ENCODE assay signal across 20 cellular contexts in genomic region chr1:156943756-156944155, GRCh38. TPM values are rescaled to one million over a fixed set of nuclear protein-coding genes. Genes with fewer than 3 reads are reported as not detected.
DNase-seq lines count a peak whose midpoint lies in the region; ATAC-seq lines count a peak whose summit lies in the region.
"Had no signal": no experiment of that assay in that cellular context is flagged by ENCODE, and none has a peak within 500 bp of the region (broad histone marks: within the 10 kb centered on the region; RNA-seq: fewer than 3 reads in every experiment).

No MANE protein-coding gene starts in this region.

- H3K27me3 ChIP-seq in CD4-positive, alpha-beta memory T cell (ENCODE audit: insufficient read depth, low read length): no peaks in the 10 kb centered on the region

- H3K4me1 ChIP-seq in CD4-positive, alpha-beta memory T cell (ENCODE audit: insufficient read depth, low read length): no peaks in the 10 kb centered on the region
- H3K4me1 ChIP-seq: A549 had no signal

- peaks cover 40 to 63% of the 10 kb centered on the region in 2 donors for H3K36me3 Mint-ChIP-seq in CD4-positive, alpha-beta memory T cell

- H3K27ac ChIP-seq in CD4-positive, alpha-beta memory T cell (ENCODE audit: low read depth, low read length): no peak overlapping the region
- H3K27ac ChIP-seq: 22Rv1, A549, C4-2B, HL-60 had no signal

- H3K36me3 ChIP-seq in CD4-positive, alpha-beta memory T cell (ENCODE audit: insufficient read depth, low read length): peaks cover 58% of the 10 kb centered on the region

- peak; percentile 55 for DNase-seq in activated effector memory CD4-positive, alpha-beta T cell treated with anti-CD3 and anti-CD28 coated beads, Interleukin-2, amount 50 U/mL, for 16 hours
- no peak for DNase-seq in activated effector memory CD4-positive, alpha-beta T cell treated with Interleukin-2 at 50 U/mL for 16 hours
- DNase-seq in mesenteric fat pad (ENCODE audit: low spot score): peak; percentile 82
- peak; percentile 43 for DNase-seq in sciatic nerve (ENCODE audit: low spot score)
- DNase-seq in hypothalamus (lab: John Stamatoyannopoulos, UW): no peak
- no peak for DNase-seq in CD4-positive, alpha-beta memory T cell
- DNase-seq: AML-193; CD8-positive, alpha-beta memory T cell; COR-L47; DMS 273 treated with DMSO at 0.1 percent for 48 hours; HCEC 1CT; IMR-90 had no signal

- H3K4me1 Mint-ChIP-seq in CD4-positive, alpha-beta memory T cell: peaks cover 0 to 1% (median 0%) of the 10 kb centered on the region in 4 donors
- H3K4me1 Mint-ChIP-seq: CD8-positive, alpha-beta memory T cell had no signal

- intact Hi-C loops in sciatic nerve (cut with DNase I): no loop called here
- intact Hi-C loops in CD4-positive, alpha-beta memory T cell (cut with micrococcal nuclease): no loop called here

- H3K27me3 Mint-ChIP-seq in CD4-positive, alpha-beta memory T cell: no peaks in the 10 kb centered on the region

- no peaks in the 10 kb centered on the region for H3K9me3 Mint-ChIP-seq in CD4-positive, alpha-beta memory T cell
- H3K9me3 Mint-ChIP-seq: CD8-positive, alpha-beta memory T cell; GM23338 had no signal

- no peak overlapping the region for H3K4me3 ChIP-seq in CD4-positive, alpha-beta memory T cell (ENCODE audit: low read length in 2 of 2)
- H3K4me3 ChIP-seq: A549, GM23338, K562 had no signal

- no peaks in the 10 kb centered on the region for H3K9me3 ChIP-seq in CD4-positive, alpha-beta memory T cell (ENCODE audit: control insufficient read depth in 1 of 2, low read length in 2 of 2)
- H3K9me3 ChIP-seq: A549 had no signal

- POLR2A ChIA-PET in CD4-positive, alpha-beta memory T cell (lab: Charles Lee; ENCODE audit: partially characterized antibody): no interaction called here

- peak overlapping the region in 1 of 7 donors; percentile 22 for H3K27ac Mint-ChIP-seq in CD4-positive, alpha-beta memory T cell
- H3K27ac Mint-ChIP-seq: CD8-positive, alpha-beta memory T cell; GM23338 had no signal

- ATAC-seq in sciatic nerve (no peak), GM18517 (IDR thresholded peaks at IDR 0.05; ENCODE audit: unreplicated experiment) (no peak)
- ATAC-seq: A549, GM23338, K562 had no signal

- CTCF ChIA-PET in CD4-positive, alpha-beta memory T cell (lab: Charles Lee; ENCODE audit: partially characterized antibody): interaction anchor here (1.2 kb wide), 1 partner anchor 33 kb away, joined by 3 read pairs; no protein-coding TSS in a partner anchor

- no peak overlapping the region for H3K4me3 Mint-ChIP-seq in CD4-positive, alpha-beta memory T cell
- H3K4me3 Mint-ChIP-seq: CD8-positive, alpha-beta memory T cell; GM23338 had no signal

RNA-seq across cellular contexts. Expression of gene LRRC71, which starts 23.3 kb away (rescaled TPM):
- total RNA-seq in mesenteric fat pad (0.32 TPM), sciatic nerve (2.5 TPM)
- not detected for total RNA-seq in CD4-positive, alpha-beta memory T cell
- not detected for polyA plus RNA-seq in CD4-positive, alpha-beta memory T cell
- total RNA-seq: CD8-positive, alpha-beta memory T cell; GM23338; HT1080; IMR-90 had no signal
- polyA plus RNA-seq: CD8-positive, alpha-beta memory T cell had no signal

RNA-seq across cellular contexts. Expression of gene PEAR1, which starts 50.2 kb away (rescaled TPM):
- total RNA-seq in mesenteric fat pad: 17.7 TPM
- total RNA-seq in sciatic nerve: 74.7 TPM
- total RNA-seq in CD4-positive, alpha-beta memory T cell: under 1 TPM; 0.32 to 0.36 TPM
- not detected for polyA plus RNA-seq in CD4-positive, alpha-beta memory T cell
- total RNA-seq: CD8-positive, alpha-beta memory T cell had no signal
- polyA plus RNA-seq: CD8-positive, alpha-beta memory T cell had no signal

Comparison
In these comparisons a context has a peak if more than half of its experiments do, and no peak if none do; other contexts are left out.
1. DNase-seq: peak in activated effector memory CD4-positive, alpha-beta T cell treated with anti-CD3 and anti-CD28 coated beads, Interleukin-2, amount 50 U/mL, for 16 hours (single experiment), mesenteric fat pad (single experiment) and sciatic nerve (single experiment); none in activated effector memory CD4-positive, alpha-beta T cell treated with Interleukin-2 at 50 U/mL for 16 hours (single experiment), hypothalamus (0 of 51) and CD4-positive, alpha-beta memory T cell (0 of 5).
2. RNA of gene PEAR1, which starts 50.2 kb away (total RNA-seq): 74.7 TPM in sciatic nerve (single experiment) and 17.7 TPM in mesenteric fat pad (single experiment); 0.32 to 0.36 TPM in CD4-positive, alpha-beta memory T cell; every median in the first group is over 10 times any median in the second.